ENCODE assay signal across 1 cellular context in the genomic region with DNA sequence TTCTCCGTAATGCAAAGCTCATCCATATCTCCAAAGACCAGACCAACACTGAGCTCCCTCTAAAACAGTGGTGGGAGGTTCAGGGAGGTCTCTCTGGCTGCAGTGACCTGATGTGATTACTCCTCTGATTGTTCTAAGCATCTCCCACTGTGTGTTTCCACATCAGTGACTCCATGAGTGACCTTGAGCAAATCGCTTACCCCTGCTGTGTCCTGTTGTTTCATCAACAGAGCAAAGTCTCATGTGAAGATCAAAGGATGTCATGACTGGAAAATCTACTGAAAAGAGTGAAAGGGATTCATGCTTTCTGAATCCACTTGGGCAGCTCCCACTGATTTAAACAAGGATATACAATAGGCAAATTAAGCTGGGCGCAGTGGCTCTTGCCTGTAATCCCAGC.
TF ChIP-seq lines count a peak whose summit lies in the region.

No MANE protein-coding gene starts in this region.

TF ChIP-seq in HepG2, 621 proteins besides CTCF, POLR2A, EP300 and RAD21 (continued from another document and continues in another):
- TF ChIP-seq, protein P1, sequence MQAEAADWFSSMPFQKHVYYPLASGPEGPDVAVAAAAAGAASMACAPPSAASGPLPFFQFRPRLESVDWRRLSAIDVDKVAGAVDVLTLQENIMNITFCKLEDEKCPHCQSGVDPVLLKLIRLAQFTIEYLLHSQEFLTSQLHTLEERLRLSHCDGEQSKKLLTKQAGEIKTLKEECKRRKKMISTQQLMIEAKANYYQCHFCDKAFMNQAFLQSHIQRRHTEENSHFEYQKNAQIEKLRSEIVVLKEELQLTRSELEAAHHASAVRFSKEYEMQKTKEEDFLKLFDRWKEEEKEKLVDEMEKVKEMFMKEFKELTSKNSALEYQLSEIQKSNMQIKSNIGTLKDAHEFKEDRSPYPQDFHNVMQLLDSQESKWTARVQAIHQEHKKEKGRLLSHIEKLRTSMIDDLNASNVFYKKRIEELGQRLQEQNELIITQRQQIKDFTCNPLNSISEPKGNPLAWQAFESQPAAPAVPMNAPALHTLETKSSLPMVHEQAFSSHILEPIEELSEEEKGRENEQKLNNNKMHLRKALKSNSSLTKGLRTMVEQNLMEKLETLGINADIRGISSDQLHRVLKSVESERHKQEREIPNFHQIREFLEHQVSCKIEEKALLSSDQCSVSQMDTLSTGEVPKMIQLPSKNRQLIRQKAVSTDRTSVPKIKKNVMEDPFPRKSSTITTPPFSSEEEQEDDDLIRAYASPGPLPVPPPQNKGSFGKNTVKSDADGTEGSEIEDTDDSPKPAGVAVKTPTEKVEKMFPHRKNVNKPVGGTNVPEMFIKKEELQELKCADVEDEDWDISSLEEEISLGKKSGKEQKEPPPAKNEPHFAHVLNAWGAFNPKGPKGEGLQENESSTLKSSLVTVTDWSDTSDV (CRISPR knock-in tag; IDR thresholded peaks at IDR 0.05): no peak
- TF ChIP-seq NCOA1 (CRISPR knock-in tag; IDR thresholded peaks at IDR 0.05) (no peak), ZNF605 (CRISPR knock-in tag; IDR thresholded peaks at IDR 0.05) (peak; percentile 32; the same call in 1 of the 2 replicates), POLR2AphosphoS2 (IDR thresholded peaks at IDR 0.05; ENCODE audit: low read depth, low read length) (no peak), MED13 (CRISPR knock-in tag; IDR thresholded peaks at IDR 0.05) (no peak), ZNF292 (CRISPR knock-in tag; IDR thresholded peaks at IDR 0.05; ENCODE audit: borderline replicate concordance, low read depth) (peak; percentile 70; the same call in 1 of the 2 replicates), ZBTB39 (CRISPR knock-in tag; IDR thresholded peaks at IDR 0.05) (no peak), KIAA2018 (CRISPR knock-in tag; IDR thresholded peaks at IDR 0.05; ENCODE audit: borderline replicate concordance) (no peak), SNAI1 (CRISPR knock-in tag; IDR thresholded peaks at IDR 0.05; ENCODE audit: borderline replicate concordance) (no peak), PHF20 (CRISPR knock-in tag; IDR thresholded peaks at IDR 0.05) (no peak), FOXC1 (CRISPR knock-in tag; IDR thresholded peaks at IDR 0.05; ENCODE audit: borderline replicate concordance) (no peak), SP140L (CRISPR knock-in tag; IDR thresholded peaks at IDR 0.05; ENCODE audit: borderline replicate concordance) (no peak), PAF1 (CRISPR knock-in tag; IDR thresholded peaks at IDR 0.05) (no peak), JUN (CRISPR knock-in tag; IDR thresholded peaks at IDR 0.05) (0 out of 2 replicates have a peak, but pooled peaks have one; percentile 27), RFXANK (CRISPR knock-in tag; IDR thresholded peaks at IDR 0.05) (no peak), ZMAT3 (CRISPR knock-in tag; conservative IDR thresholded peaks at IDR 0.05) (no peak), AKAP8 (CRISPR knock-in tag; IDR thresholded peaks at IDR 0.05) (no peak), ZNF431 (CRISPR knock-in tag; IDR thresholded peaks at IDR 0.05; ENCODE audit: borderline replicate concordance, low read depth) (no peak), ZNF160 (CRISPR knock-in tag; IDR thresholded peaks at IDR 0.05) (no peak), ZNF784 (CRISPR knock-in tag; IDR thresholded peaks at IDR 0.05; ENCODE audit: borderline replicate concordance) (no peak), ZNF407 (CRISPR knock-in tag; IDR thresholded peaks at IDR 0.05; ENCODE audit: not compliant biosample characterization) (no peak), ZBTB38 (CRISPR knock-in tag; IDR thresholded peaks at IDR 0.05) (no peak), KDM4B (CRISPR knock-in tag; IDR thresholded peaks at IDR 0.05) (peak; percentile 61; the same call in 1 of the 2 replicates), SUZ12 (IDR thresholded peaks at IDR 0.05; ENCODE audit: low read depth, low read length) (no peak), KDM5B (CRISPR knock-in tag; IDR thresholded peaks at IDR 0.05; ENCODE audit: borderline replicate concordance) (no peak)
- TF ChIP-seq, protein P2, sequence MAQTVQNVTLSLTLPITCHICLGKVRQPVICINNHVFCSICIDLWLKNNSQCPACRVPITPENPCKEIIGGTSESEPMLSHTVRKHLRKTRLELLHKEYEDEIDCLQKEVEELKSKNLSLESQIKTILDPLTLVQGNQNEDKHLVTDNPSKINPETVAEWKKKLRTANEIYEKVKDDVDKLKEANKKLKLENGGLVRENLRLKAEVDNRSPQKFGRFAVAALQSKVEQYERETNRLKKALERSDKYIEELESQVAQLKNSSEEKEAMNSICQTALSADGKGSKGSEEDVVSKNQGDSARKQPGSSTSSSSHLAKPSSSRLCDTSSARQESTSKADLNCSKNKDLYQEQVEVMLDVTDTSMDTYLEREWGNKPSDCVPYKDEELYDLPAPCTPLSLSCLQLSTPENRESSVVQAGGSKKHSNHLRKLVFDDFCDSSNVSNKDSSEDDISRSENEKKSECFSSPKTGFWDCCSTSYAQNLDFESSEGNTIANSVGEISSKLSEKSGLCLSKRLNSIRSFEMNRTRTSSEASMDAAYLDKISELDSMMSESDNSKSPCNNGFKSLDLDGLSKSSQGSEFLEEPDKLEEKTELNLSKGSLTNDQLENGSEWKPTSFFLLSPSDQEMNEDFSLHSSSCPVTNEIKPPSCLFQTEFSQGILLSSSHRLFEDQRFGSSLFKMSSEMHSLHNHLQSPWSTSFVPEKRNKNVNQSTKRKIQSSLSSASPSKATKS (CRISPR knock-in tag; IDR thresholded peaks at IDR 0.05): no peak
- TF ChIP-seq, protein P3, sequence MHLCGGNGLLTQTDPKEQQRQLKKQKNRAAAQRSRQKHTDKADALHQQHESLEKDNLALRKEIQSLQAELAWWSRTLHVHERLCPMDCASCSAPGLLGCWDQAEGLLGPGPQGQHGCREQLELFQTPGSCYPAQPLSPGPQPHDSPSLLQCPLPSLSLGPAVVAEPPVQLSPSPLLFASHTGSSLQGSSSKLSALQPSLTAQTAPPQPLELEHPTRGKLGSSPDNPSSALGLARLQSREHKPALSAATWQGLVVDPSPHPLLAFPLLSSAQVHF (CRISPR knock-in tag; IDR thresholded peaks at IDR 0.05): no peak
